Comparison of ENCODE assay signal across 1 cellular context in the genomic region with DNA sequence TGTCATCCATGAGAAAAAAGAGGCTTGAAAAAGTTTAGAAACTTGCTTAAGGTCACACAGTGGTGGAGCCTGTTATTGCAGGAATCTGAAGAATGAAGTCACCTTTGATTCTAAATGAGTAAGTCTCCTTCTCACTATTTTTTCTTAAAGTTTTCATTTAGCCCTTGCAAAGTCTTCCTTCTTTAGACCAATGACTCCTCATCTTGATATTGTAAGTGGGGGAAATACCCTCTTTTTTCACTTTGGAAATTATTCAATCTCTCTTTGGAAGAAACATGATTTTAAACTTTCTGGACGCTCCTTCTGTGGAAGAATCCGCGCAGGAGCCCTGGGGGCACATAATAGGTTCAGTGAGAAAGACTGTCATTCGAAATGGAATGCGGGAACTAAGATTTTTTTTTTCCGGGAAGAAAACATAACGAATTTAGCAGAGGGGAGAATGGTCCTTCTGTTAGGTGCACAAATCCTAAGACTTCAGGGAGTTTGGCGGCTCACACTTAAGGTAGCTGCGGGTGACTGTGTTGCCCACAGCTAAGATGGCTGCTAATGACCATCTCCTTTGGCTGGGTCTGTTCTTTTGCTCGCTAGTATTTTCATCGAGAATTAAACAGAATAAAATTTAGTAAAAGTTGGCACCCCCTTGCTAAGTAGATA.
TF ChIP-seq lines count a peak whose summit lies in the region.

No MANE protein-coding gene starts in this region.

TF ChIP-seq in A549, 52 proteins besides CTCF, POLR2A, EP300 and RAD21 (continued from another document):
- TF ChIP-seq, protein P1, sequence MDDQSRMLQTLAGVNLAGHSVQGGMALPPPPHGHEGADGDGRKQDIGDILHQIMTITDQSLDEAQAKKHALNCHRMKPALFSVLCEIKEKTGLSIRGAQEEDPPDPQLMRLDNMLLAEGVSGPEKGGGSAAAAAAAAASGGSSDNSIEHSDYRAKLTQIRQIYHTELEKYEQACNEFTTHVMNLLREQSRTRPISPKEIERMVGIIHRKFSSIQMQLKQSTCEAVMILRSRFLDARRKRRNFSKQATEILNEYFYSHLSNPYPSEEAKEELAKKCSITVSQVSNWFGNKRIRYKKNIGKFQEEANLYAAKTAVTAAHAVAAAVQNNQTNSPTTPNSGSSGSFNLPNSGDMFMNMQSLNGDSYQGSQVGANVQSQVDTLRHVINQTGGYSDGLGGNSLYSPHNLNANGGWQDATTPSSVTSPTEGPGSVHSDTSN (IDR thresholded peaks at IDR 0.05) = no peak
- TF ChIP-seq RNF2 (IDR thresholded peaks at IDR 0.05; ENCODE audit: borderline replicate concordance, low read depth) = no peak
